ENCODE assay signal across 8 cellular contexts in the genomic region with DNA sequence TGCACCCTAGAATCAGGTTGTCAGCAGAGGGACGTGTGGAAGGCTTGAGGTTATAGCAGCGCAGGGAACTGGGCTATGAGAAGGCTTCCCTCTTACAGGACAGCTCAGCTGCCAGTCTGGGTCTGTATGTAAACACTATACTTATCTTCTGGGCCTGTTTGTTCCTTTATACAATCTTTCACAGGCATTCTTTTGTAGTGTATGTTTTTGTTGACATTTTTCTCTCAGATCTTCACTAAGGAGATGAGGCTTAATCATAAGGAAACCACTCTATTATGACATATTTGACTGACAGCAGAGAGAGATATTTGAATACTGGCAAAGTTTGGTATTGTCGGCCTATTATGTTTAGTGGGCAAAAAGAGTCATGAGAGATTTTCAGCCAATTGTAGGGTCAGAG. TPM values are rescaled to one million over a fixed set of nuclear protein-coding genes. Genes with fewer than 3 reads are reported as not detected.
DNase-seq lines count a peak whose midpoint lies in the region; ATAC-seq and TF ChIP-seq lines count a peak whose summit lies in the region.

No MANE protein-coding gene starts in this region.

- H3K36me3 ChIP-seq in heart right ventricle (peaks cover 0 to 16% (median 0%) of the 10 kb centered on the region in 9 donors), lung (ENCODE audit: control insufficient read depth in 2 of 2, insufficient read depth in 2 of 2, low read length in 2 of 2) (no peaks in the 10 kb centered on the region), vagina (no peaks in the 10 kb centered on the region)

- peaks cover 5 to 66% (median 50%) of the 10 kb centered on the region in 9 donors for H3K4me1 ChIP-seq in heart right ventricle
- peaks cover 8 to 11% of the 10 kb centered on the region in 2 donors for H3K4me1 ChIP-seq in lung (ENCODE audit: control insufficient read depth in 2 of 2, insufficient read depth in 2 of 2, low read length in 2 of 2)
- H3K4me1 ChIP-seq in vagina = peaks cover 46% of the 10 kb centered on the region

- DNase-seq in heart right ventricle (no peak), cardiac septum (ENCODE audit: low spot score) (no peak), astrocyte of the spinal cord (ENCODE audit: low read depth, low spot score) (no peak), lung (ENCODE audit: low spot score) (no peak), vagina (ENCODE audit: extremely low spot score in 2 of 2) (no peak), NCI-H1694 (lab: John Stamatoyannopoulos, UW) (no peak), midbrain (lab: John Stamatoyannopoulos, UW) (no peak), NCI-H774 (lab: John Stamatoyannopoulos, UW) (no peak)

- H3K4me3 ChIP-seq in heart right ventricle = peak overlapping the region; percentile 71 to 97 (median 82)
- peak overlapping the region; percentile 99 for H3K4me3 ChIP-seq in astrocyte of the spinal cord (ENCODE audit: low read depth, low read length)
- peak overlapping the region; percentile 98 for H3K4me3 ChIP-seq in lung
- H3K4me3 ChIP-seq in vagina = peak overlapping the region; percentile 77 to 95

- 18% methylated on average over 3 of the region's 3 CpGs for WGBS in heart right ventricle, 2 donors
- 24 to 31% methylated on average over 3 of the region's 3 CpGs for WGBS in lung, 2 donors

- no peaks in the 10 kb centered on the region for H3K9me3 ChIP-seq in heart right ventricle
- H3K9me3 ChIP-seq in lung (ENCODE audit: control insufficient read depth in 2 of 2, insufficient read depth in 1 of 2, low read length in 1 of 2) = no peaks in the 10 kb centered on the region
- no peaks in the 10 kb centered on the region for H3K9me3 ChIP-seq in vagina

- in situ Hi-C loops in astrocyte of the spinal cord (cut with HindIII; ENCODE audit: low sequenced_read_pairs) = no loop called here

- H3K27me3 ChIP-seq in heart right ventricle (peaks cover 0 to 13% (median 0%) of the 10 kb centered on the region in 7 donors), lung (ENCODE audit: control insufficient read depth, insufficient read depth) (no peaks in the 10 kb centered on the region), vagina (no peaks in the 10 kb centered on the region)

- peak overlapping the region; percentile 46 to 95 (median 89) for H3K27ac ChIP-seq in heart right ventricle
- peak overlapping the region in 1 of 2 donors; percentile 90 for H3K27ac ChIP-seq in lung (ENCODE audit: low read depth in 1 of 2, low read length in 1 of 2)
- H3K27ac ChIP-seq in vagina = peak overlapping the region; percentile 79

- intact Hi-C loops in heart right ventricle (cut with DNase I) = loop anchor here in 2 of 10 donors (2.0 to 5.0 kb wide), 2 partner anchors 35 to 86 kb away; no protein-coding TSS in a partner anchor
- intact Hi-C loops in cardiac septum (cut with DNase I) = no loop called here
- intact Hi-C loops in vagina (cut with DNase I) = no loop called here

- TF ChIP-seq CTCF in heart right ventricle (IDR thresholded peaks at IDR 0.05) (no peak), astrocyte of the spinal cord (IDR thresholded peaks at IDR 0.05; ENCODE audit: low read depth, low read length) (no peak), lung (IDR thresholded peaks at IDR 0.05; ENCODE audit: control extremely low read depth, extremely low read depth) (no peak), vagina (IDR thresholded peaks at IDR 0.05) (no peak)

- ATAC-seq in heart right ventricle (no peak), lung (ENCODE audit: insufficient read depth, low FRiP score) (no peak)

- no peak for TF ChIP-seq POLR2A in vagina (IDR thresholded peaks at IDR 0.05)

RNA-seq across cellular contexts. Expression of a gene that starts 0.9 kb away (rescaled TPM):
- total RNA-seq in heart right ventricle (10 to 100 TPM; 43.6 to 60.5 (median 50.7) TPM), cardiac septum (46.4 TPM), lung (10 to 100 TPM; 34.0 to 48.5 TPM), vagina (48.9 TPM)
- polyA plus RNA-seq in heart right ventricle (10 to 100 TPM; 20.7 to 25.6 TPM), lung (10 to 100 TPM; 11.6 to 16.7 TPM)

RNA-seq across cellular contexts. Expression of a gene that starts 4.9 kb away (rescaled TPM):
- 1 to 10 TPM in 4 of 10 donors, under 1 TPM in 6; 0.21 to 2.8 (median 0.86) TPM for total RNA-seq in heart right ventricle
- 10 to 100 TPM in 1 of 2 donors, 1 to 10 TPM in 1; 1.8 to 10.4 TPM for polyA plus RNA-seq in heart right ventricle
- total RNA-seq in cardiac septum = 0.51 TPM
- not detected for total RNA-seq in lung
- under 1 TPM in 1 of 2 donors, not detected in 1; 0.03 TPM for polyA plus RNA-seq in lung
- not detected for total RNA-seq in vagina

RNA-seq across cellular contexts. Expression of a gene that starts 20.2 kb away (rescaled TPM):
- under 1 TPM in 3 of 10 donors, not detected in 7; 0.22 to 0.45 (median 0.30) TPM for total RNA-seq in heart right ventricle
- polyA plus RNA-seq in heart right ventricle = under 1 TPM in 1 of 2 donors, not detected in 1; 0.23 TPM
- not detected for total RNA-seq in cardiac septum
- total RNA-seq in lung = 1 to 10 TPM in 1 of 2 donors, under 1 TPM in 1; 0.54 to 1.4 TPM
- 1 to 10 TPM in 1 of 2 donors, under 1 TPM in 1; 0.93 to 1.3 TPM for polyA plus RNA-seq in lung
- total RNA-seq in vagina = not detected
